ENCODE assay signal across 33 cellular contexts in genomic region chr4:76600447-76600846, GRCh38.
DNase-seq lines count a peak whose midpoint lies in the region; ATAC-seq and FAIRE-seq lines count a peak whose summit lies in the region.
"Had no signal": no experiment of that assay in that cellular context is flagged by ENCODE, and none has a peak within 500 bp of the region (broad histone marks: within the 10 kb centered on the region; RNA-seq: fewer than 3 reads in every experiment).

No MANE protein-coding gene starts in this region.

- no peak overlapping the region for H4K12ac ChIP-seq in trophoblast cell (ENCODE audit: low read depth, low read length)

- no peak overlapping the region for H2AFZ ChIP-seq in trophoblast cell (ENCODE audit: insufficient read depth, low read length, poor library complexity)

- WGBS in trophoblast cell (ENCODE audit: extremely low coverage, insufficient coverage, insufficient read length) = no CpG with 5 or more reads among the region's 2 CpGs

- peak overlapping the region in 9 of 11 experiments; percentile 58 to 92 (median 79); a peak in 17 of 22 replicates for H3K4me2 ChIP-seq in BLaER1 treated with 17β-estradiol and CSF1 and Interleukin-3, amounts not matched to agents 10 nM and 100 nM
- no peak overlapping the region for H3K4me2 ChIP-seq in trophoblast cell (ENCODE audit: low read length)
- H3K4me2 ChIP-seq: A549, KMS-11 had no signal

- H4K91ac ChIP-seq in trophoblast cell (ENCODE audit: low read depth, low read length) = no peak overlapping the region

- peaks cover 0 to 3% (median 0%) of the 10 kb centered on the region in 11 experiments; a peak in 3 of 22 replicates for H3K9me3 ChIP-seq in BLaER1 treated with 17β-estradiol and CSF1 and Interleukin-3, amounts not matched to agents 10 nM and 100 nM (replicated peaks in 1 of 11)
- no peaks in the 10 kb centered on the region for H3K9me3 ChIP-seq in trophoblast cell (ENCODE audit: insufficient read depth, low read depth, low read length)
- H3K9me3 ChIP-seq: A549, heart right ventricle, psoas muscle, testis had no signal

- DNase-seq in amniotic epithelial cell (ENCODE audit: low read depth) (peak; percentile 41), trophoblast cell (peak; percentile 62 to 73), NCI-H82 treated with DMSO at 0.1 percent for 48 hours (lab: John Stamatoyannopoulos, UW; ENCODE audit: unreplicated experiment) (no peak)
- no peak for DNase-seq in activated CD4-positive, alpha-beta memory T cell treated with anti-CD3 and anti-CD28 coated beads, Interleukin-2, amount 10 ng/mL, durations not matched to agents 7 days and 5 days
- no peak for DNase-seq in naive thymus-derived CD8-positive, alpha-beta T cell
- DNase-seq: activated CD4-positive, alpha-beta T cell treated with anti-CD3 and anti-CD28 coated beads, Interleukin-2, amount 10 ng/mL, durations not matched to agents 24 days and 14 days; activated gamma-delta T cell treated with Interleukin-2 at 50 U/mL for 16 hours; activated naive CD8-positive, alpha-beta T cell treated with anti-CD3 and anti-CD28 coated beads, Interleukin-2, amount 50 U/mL, for 24 hours; activated T-cell treated with anti-CD3 and anti-CD28 coated beads, Interleukin-2, amount 50 U/mL, for 24 hours; DMS53; erythroblast; foreskin fibroblast; GDM1; HCEC 1CT; heart right ventricle; mesenchymal stem cell; MV-4-11; naive thymus-derived CD4-positive, alpha-beta T cell; NCI-H146; NCI-H510A; nucleus accumbens; PC-3; psoas muscle; Right ventricle myocardium superior; stimulated activated naive CD4-positive, alpha-beta T cell; T-helper 9 cell; testis had no signal

- no peak overlapping the region for H2AK5ac ChIP-seq in trophoblast cell (ENCODE audit: low read length)

- H3K9ac ChIP-seq in BLaER1 treated with 17β-estradiol and CSF1 and Interleukin-3, amounts not matched to agents 10 nM and 100 nM = peak overlapping the region in 6 of 11 experiments; percentile 17 to 82 (median 76); a peak in 9 of 22 replicates
- H3K9ac ChIP-seq in trophoblast cell (ENCODE audit: low read length) = no peak overlapping the region
- H3K9ac ChIP-seq: KMS-11 had no signal

- H3K4ac ChIP-seq in trophoblast cell (ENCODE audit: low read depth, low read length) = no peak overlapping the region

- H3K18ac ChIP-seq in trophoblast cell (ENCODE audit: low read length) = no peak overlapping the region

- H3K4me3 Mint-ChIP-seq in activated CD4-positive, alpha-beta memory T cell treated with anti-CD3 and anti-CD28 coated beads, Interleukin-2, amount 10 ng/mL, durations not matched to agents 7 days and 5 days = no peak overlapping the region
- no peak overlapping the region for H3K4me3 Mint-ChIP-seq in naive thymus-derived CD8-positive, alpha-beta T cell
- H3K4me3 Mint-ChIP-seq: activated CD4-positive, alpha-beta T cell treated with anti-CD3 and anti-CD28 coated beads, Interleukin-2, amount 10 ng/mL, durations not matched to agents 24 days and 14 days; activated naive CD8-positive, alpha-beta T cell treated with anti-CD3 and anti-CD28 coated beads, Interleukin-2, amount 50 U/mL, for 24 hours; activated T-cell treated with anti-CD3 and anti-CD28 coated beads, Interleukin-2, amount 50 U/mL, for 24 hours; brain; naive thymus-derived CD4-positive, alpha-beta T cell had no signal

- H2BK5ac ChIP-seq in trophoblast cell (ENCODE audit: low read depth, low read length, poor library complexity) = no peak overlapping the region

- FAIRE-seq in islet of Langerhans (lab: Jason Lieb, UNC) = peak; percentile 27
- FAIRE-seq: A549 had no signal

- no peaks in the 10 kb centered on the region for H3K36me3 Mint-ChIP-seq in activated CD4-positive, alpha-beta memory T cell treated with anti-CD3 and anti-CD28 coated beads, Interleukin-2, amount 10 ng/mL, durations not matched to agents 7 days and 5 days (ENCODE audit: low read depth)
- no peaks in the 10 kb centered on the region for H3K36me3 Mint-ChIP-seq in naive thymus-derived CD8-positive, alpha-beta T cell
- H3K36me3 Mint-ChIP-seq: brain; naive thymus-derived CD4-positive, alpha-beta T cell had no signal

- H3K27me3 Mint-ChIP-seq in activated CD4-positive, alpha-beta memory T cell treated with anti-CD3 and anti-CD28 coated beads, Interleukin-2, amount 10 ng/mL, durations not matched to agents 7 days and 5 days = peaks cover 10% of the 10 kb centered on the region
- peaks cover 3 to 31% (median 15%) of the 10 kb centered on the region in 5 donors for H3K27me3 Mint-ChIP-seq in naive thymus-derived CD8-positive, alpha-beta T cell
- H3K27me3 Mint-ChIP-seq: brain had no signal

- H3K79me1 ChIP-seq in trophoblast cell (ENCODE audit: low read length) = no peaks in the 10 kb centered on the region

- H3K27ac ChIP-seq in BLaER1 treated with 17β-estradiol and CSF1 and Interleukin-3, amounts not matched to agents 10 nM and 100 nM = peak overlapping the region in 8 of 11 experiments; percentile 69 to 99 (median 95); a peak in 15 of 22 replicates
- no peak overlapping the region for H3K27ac ChIP-seq in trophoblast cell (ENCODE audit: low read depth, low read length)
- H3K27ac ChIP-seq: A549, heart right ventricle, KMS-11, psoas muscle, testis had no signal

- no peak overlapping the region for H3K27ac Mint-ChIP-seq in activated CD4-positive, alpha-beta memory T cell treated with anti-CD3 and anti-CD28 coated beads, Interleukin-2, amount 10 ng/mL, durations not matched to agents 7 days and 5 days
- H3K27ac Mint-ChIP-seq in naive thymus-derived CD8-positive, alpha-beta T cell = no peak overlapping the region
- H3K27ac Mint-ChIP-seq: activated CD4-positive, alpha-beta T cell treated with anti-CD3 and anti-CD28 coated beads, Interleukin-2, amount 10 ng/mL, durations not matched to agents 24 days and 14 days; activated naive CD8-positive, alpha-beta T cell treated with anti-CD3 and anti-CD28 coated beads, Interleukin-2, amount 50 U/mL, for 24 hours; activated T-cell treated with anti-CD3 and anti-CD28 coated beads, Interleukin-2, amount 50 U/mL, for 24 hours; naive thymus-derived CD4-positive, alpha-beta T cell had no signal

- no peaks in the 10 kb centered on the region for H3K79me2 ChIP-seq in trophoblast cell (ENCODE audit: control insufficient read depth, insufficient read depth, low read length, poor library complexity)

- H3K4me1 Mint-ChIP-seq in activated CD4-positive, alpha-beta memory T cell treated with anti-CD3 and anti-CD28 coated beads, Interleukin-2, amount 10 ng/mL, durations not matched to agents 7 days and 5 days = no peaks in the 10 kb centered on the region
- no peaks in the 10 kb centered on the region for H3K4me1 Mint-ChIP-seq in naive thymus-derived CD8-positive, alpha-beta T cell
- H3K4me1 Mint-ChIP-seq: activated CD4-positive, alpha-beta T cell treated with anti-CD3 and anti-CD28 coated beads, Interleukin-2, amount 10 ng/mL, durations not matched to agents 24 days and 14 days; activated naive CD8-positive, alpha-beta T cell treated with anti-CD3 and anti-CD28 coated beads, Interleukin-2, amount 50 U/mL, for 24 hours; naive thymus-derived CD4-positive, alpha-beta T cell had no signal

- H3K23ac ChIP-seq in trophoblast cell (ENCODE audit: low read length) = no peak overlapping the region

- H3K4me3 ChIP-seq in BLaER1 treated with 17β-estradiol and CSF1 and Interleukin-3, amounts not matched to agents 10 nM and 100 nM = no peak overlapping the region
- no peak overlapping the region for H3K4me3 ChIP-seq in trophoblast cell (ENCODE audit: low read depth, low read length)
- H3K4me3 ChIP-seq: A549, heart right ventricle, psoas muscle, testis had no signal

- H3K14ac ChIP-seq in trophoblast cell (ENCODE audit: low read length) = no peak overlapping the region

- H3K36me3 ChIP-seq in BLaER1 treated with 17β-estradiol and CSF1 and Interleukin-3, amounts not matched to agents 10 nM and 100 nM = no peaks in the 10 kb centered on the region
- no peaks in the 10 kb centered on the region for H3K36me3 ChIP-seq in trophoblast cell (ENCODE audit: control insufficient read depth in 1 of 2, insufficient read depth in 2 of 2, low read length in 2 of 2)
- H3K36me3 ChIP-seq: heart right ventricle had no signal

- no peak for ATAC-seq in HG02981 (IDR thresholded peaks at IDR 0.05; ENCODE audit: unreplicated experiment)
- no peak for ATAC-seq in naive thymus-derived CD8-positive, alpha-beta T cell
- ATAC-seq: A549; activated naive CD8-positive, alpha-beta T cell treated with anti-CD3 and anti-CD28 coated beads, Interleukin-2, amount 50 U/mL, for 24 hours; heart right ventricle; naive thymus-derived CD4-positive, alpha-beta T cell; PC-3; psoas muscle had no signal

- POLR2A ChIA-PET in activated CD4-positive, alpha-beta memory T cell treated with anti-CD3 and anti-CD28 coated beads, Interleukin-2, amount 10 ng/mL, durations not matched to agents 7 days and 5 days (lab: Charles Lee) = no interaction called here
- POLR2A ChIA-PET in naive thymus-derived CD8-positive, alpha-beta T cell (lab: Charles Lee) = no interaction called here

- H4K20me1 ChIP-seq in BLaER1 treated with 17β-estradiol and CSF1 and Interleukin-3, amounts not matched to agents 10 nM and 100 nM = no peaks in the 10 kb centered on the region

- no peak overlapping the region for H4K8ac ChIP-seq in trophoblast cell (ENCODE audit: low read depth, low read length)

- no peaks in the 10 kb centered on the region for H3K27me3 ChIP-seq in BLaER1 treated with 17β-estradiol and CSF1 and Interleukin-3, amounts not matched to agents 10 nM and 100 nM
- no peaks in the 10 kb centered on the region for H3K27me3 ChIP-seq in trophoblast cell (ENCODE audit: insufficient read depth, low read length)
- H3K27me3 ChIP-seq: heart right ventricle, testis had no signal

- no peaks in the 10 kb centered on the region for H3K9me3 Mint-ChIP-seq in activated CD4-positive, alpha-beta memory T cell treated with anti-CD3 and anti-CD28 coated beads, Interleukin-2, amount 10 ng/mL, durations not matched to agents 7 days and 5 days
- H3K9me3 Mint-ChIP-seq in naive thymus-derived CD8-positive, alpha-beta T cell = no peaks in the 10 kb centered on the region
- H3K9me3 Mint-ChIP-seq: activated CD4-positive, alpha-beta T cell treated with anti-CD3 and anti-CD28 coated beads, Interleukin-2, amount 10 ng/mL, durations not matched to agents 24 days and 14 days; activated naive CD8-positive, alpha-beta T cell treated with anti-CD3 and anti-CD28 coated beads, Interleukin-2, amount 50 U/mL, for 24 hours; activated T-cell treated with anti-CD3 and anti-CD28 coated beads, Interleukin-2, amount 50 U/mL, for 24 hours; brain; naive thymus-derived CD4-positive, alpha-beta T cell had no signal

- CTCF ChIA-PET in activated CD4-positive, alpha-beta memory T cell treated with anti-CD3 and anti-CD28 coated beads, Interleukin-2, amount 10 ng/mL, durations not matched to agents 7 days and 5 days (lab: Charles Lee) = no interaction called here

- no peak overlapping the region for H2BK120ac ChIP-seq in trophoblast cell (ENCODE audit: insufficient read depth, low read length, poor library complexity)

- no peak overlapping the region for H2BK12ac ChIP-seq in trophoblast cell (ENCODE audit: low read length)

- peaks cover 18 to 96% (median 82%) of the 10 kb centered on the region in 10 experiments; a peak in 19 of 20 replicates for H3K4me1 ChIP-seq in BLaER1 treated with 17β-estradiol and CSF1 and Interleukin-3, amounts not matched to agents 10 nM and 100 nM
- peaks cover 0 to 2% of the 10 kb centered on the region in 2 experiments for H3K4me1 ChIP-seq in trophoblast cell (ENCODE audit: control insufficient read depth in 1 of 2, insufficient read depth in 2 of 2, low read length in 2 of 2)
- H3K4me1 ChIP-seq: A549, psoas muscle, testis had no signal

Comparison
In these comparisons a context has a peak if more than half of its experiments do, and no peak if none do; other contexts are left out.
1. DNase-seq: peak in amniotic epithelial cell (single experiment) and trophoblast cell (2 of 2); none in activated CD4-positive, alpha-beta memory T cell treated with anti-CD3 and anti-CD28 coated beads, Interleukin-2, amount 10 ng/mL, durations not matched to agents 7 days and 5 days (single experiment), naive thymus-derived CD8-positive, alpha-beta T cell (0 of 10) and NCI-H82 treated with DMSO at 0.1 percent for 48 hours (single experiment).